ENCODE assay signal across 1 cellular context in the genomic region with DNA sequence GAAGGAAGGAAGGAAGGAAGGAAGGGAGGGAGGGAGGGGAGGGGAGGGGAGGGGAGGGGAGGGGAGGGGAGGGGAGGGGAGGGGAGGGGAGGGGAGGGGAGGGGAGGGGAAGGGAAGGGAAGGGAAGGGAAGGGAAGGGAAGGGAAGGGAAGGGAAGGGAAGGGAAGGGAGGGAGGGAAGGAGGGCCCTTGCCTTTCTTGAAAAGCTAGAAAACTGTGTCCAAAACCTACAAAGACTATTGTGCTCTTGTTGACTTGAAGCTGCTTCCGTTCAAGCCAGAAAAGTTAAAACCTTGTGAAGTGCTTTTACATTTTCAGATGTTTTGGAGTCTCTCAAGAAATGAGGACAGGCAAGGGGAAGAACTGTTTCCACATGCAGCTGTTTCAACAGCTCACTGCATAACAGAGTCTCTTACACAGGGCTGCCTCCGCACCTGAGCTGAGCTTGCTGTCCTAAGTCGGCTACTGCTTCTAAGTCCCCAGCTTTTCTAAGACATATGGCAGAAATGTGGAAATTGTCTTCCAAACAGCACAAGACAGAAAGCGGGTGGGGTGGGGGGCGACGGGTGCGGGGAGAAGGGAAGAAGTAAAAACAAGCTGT.
TF ChIP-seq lines count a peak whose summit lies in the region.

No MANE protein-coding gene starts in this region.

TF ChIP-seq in H1, 55 proteins besides CTCF, POLR2A, EP300 and RAD21:
- TF ChIP-seq SUZ12 (IDR thresholded peaks at IDR 0.05; ENCODE audit: low read length), result no peak
- TF ChIP-seq RFX5 (IDR thresholded peaks at IDR 0.05; ENCODE audit: borderline replicate concordance, low read depth, low read length), result no peak
- no peak for TF ChIP-seq TBP (IDR thresholded peaks at IDR 0.05; ENCODE audit: low read depth, low read length)
- no peak for TF ChIP-seq NANOG (IDR thresholded peaks at IDR 0.05; ENCODE audit: insufficient read depth, low read depth, low read length, poor library complexity, severe bottlenecking)
- no peak for TF ChIP-seq RBBP5 (IDR thresholded peaks at IDR 0.05; ENCODE audit: borderline replicate concordance, low read depth, low read length)
- no peak for TF ChIP-seq KDM4A (IDR thresholded peaks at IDR 0.05; ENCODE audit: low read depth, low read length, severe bottlenecking)
- TF ChIP-seq POLR2AphosphoS5 (IDR thresholded peaks at IDR 0.05; ENCODE audit: low read depth, low read length), result no peak
- no peak for TF ChIP-seq CEBPB (IDR thresholded peaks at IDR 0.05; ENCODE audit: low read depth, low read length)
- no peak for TF ChIP-seq GTF2F1 (IDR thresholded peaks at IDR 0.05; ENCODE audit: borderline replicate concordance, low read depth, low read length)
